In genomic region chr11:449889-450808, GRCh38 we compare ENCODE assay signal across 1 cellular context.
A peak's percentile ranks its signal among the peaks of the same experiment; 100 is the strongest.
TF ChIP-seq lines count a peak whose summit lies in the region.

Gene PTDSS2, plus strand, starts transcription at chr11:450279. Its CDS starts 177 bp downstream, at chr11:450456.

TF ChIP-seq in HepG2, 621 proteins besides CTCF, POLR2A, EP300 and RAD21 (continued from another document and continues in another):
- TF ChIP-seq ZGPAT (CRISPR knock-in tag; IDR thresholded peaks at IDR 0.05) (peak; percentile 86), ZNF280D (CRISPR knock-in tag; IDR thresholded peaks at IDR 0.05) (no peak), ELF3 (CRISPR knock-in tag; IDR thresholded peaks at IDR 0.05) (peak; percentile 66), ZFY (CRISPR knock-in tag; IDR thresholded peaks at IDR 0.05) (peak; percentile 99), ZC3H4 (CRISPR knock-in tag; IDR thresholded peaks at IDR 0.05; ENCODE audit: borderline replicate concordance) (0 out of 2 replicates have a peak, but pooled peaks have one; percentile 60), KLF6 (CRISPR knock-in tag; IDR thresholded peaks at IDR 0.05) (no peak), NR2F1 (CRISPR knock-in tag; IDR thresholded peaks at IDR 0.05) (0 out of 4 replicates have a peak, but pooled peaks have one; percentile 10 to 30), ZNF777 (CRISPR knock-in tag; IDR thresholded peaks at IDR 0.05) (peak; percentile 78), ZNF740 (CRISPR knock-in tag; IDR thresholded peaks at IDR 0.05) (no peak), ZNF775 (CRISPR knock-in tag; IDR thresholded peaks at IDR 0.05; ENCODE audit: borderline replicate concordance) (no peak), ZNF136 (CRISPR knock-in tag; IDR thresholded peaks at IDR 0.05; ENCODE audit: low read depth) (peak; percentile 59; the same call in 1 of the 2 replicates), KAT7 (CRISPR knock-in tag; IDR thresholded peaks at IDR 0.05; ENCODE audit: borderline replicate concordance) (no peak; the same call in 1 of the 2 replicates), HNF4A (CRISPR knock-in tag; IDR thresholded peaks at IDR 0.05) (peak; percentile 19; the same call in 1 of the 2 replicates), PHF8 (CRISPR knock-in tag; IDR thresholded peaks at IDR 0.05) (peak; percentile 79), ZNF232 (CRISPR knock-in tag; IDR thresholded peaks at IDR 0.05; ENCODE audit: borderline replicate concordance) (no peak), ZSCAN9 (CRISPR knock-in tag; IDR thresholded peaks at IDR 0.05; ENCODE audit: borderline replicate concordance) (peak; percentile 88; the same call in 1 of the 2 replicates), ARID5B (CRISPR knock-in tag; IDR thresholded peaks at IDR 0.05) (0 out of 2 replicates have a peak, but pooled peaks have one; percentile 22), ZNF563 (CRISPR knock-in tag; IDR thresholded peaks at IDR 0.05) (peak; percentile 75), SALL2 (CRISPR knock-in tag; IDR thresholded peaks at IDR 0.05) (peak; percentile 90), ZNF430 (CRISPR knock-in tag; IDR thresholded peaks at IDR 0.05) (no peak), ZNF761 (CRISPR knock-in tag; conservative IDR thresholded peaks at IDR 0.05) (no peak), ZHX2 (IDR thresholded peaks at IDR 0.05; ENCODE audit: low read depth) (peak; percentile 73; the same call in 1 of the 2 replicates), ZHX2 (CRISPR knock-in tag; IDR thresholded peaks at IDR 0.05; ENCODE audit: borderline replicate concordance) (no peak; the same call in 1 of the 2 replicates), ZNF547 (CRISPR knock-in tag; IDR thresholded peaks at IDR 0.05) (peak; percentile 86), TRAFD1 (CRISPR knock-in tag; IDR thresholded peaks at IDR 0.05; ENCODE audit: borderline replicate concordance) (0 out of 2 replicates have a peak, but pooled peaks have one; percentile 61), MIER3 (CRISPR knock-in tag; IDR thresholded peaks at IDR 0.05; ENCODE audit: borderline replicate concordance) (peak; percentile 88; the same call in 1 of the 2 replicates), ZNF205 (CRISPR knock-in tag; IDR thresholded peaks at IDR 0.05) (0 out of 2 replicates have a peak, but pooled peaks have one; percentile 52), POLR2G (IDR thresholded peaks at IDR 0.05; ENCODE audit: low read depth, low read length) (peak; percentile 76), ZNF839 (CRISPR knock-in tag; IDR thresholded peaks at IDR 0.05; ENCODE audit: borderline replicate concordance) (0 out of 2 replicates have a peak, but pooled peaks have one; percentile 45), NFKBIZ (CRISPR knock-in tag; IDR thresholded peaks at IDR 0.05) (peak; percentile 73; the same call in 1 of the 2 replicates), SPEN (CRISPR knock-in tag; IDR thresholded peaks at IDR 0.05; ENCODE audit: low read depth) (peak; percentile 92), ZNF883 (CRISPR knock-in tag; IDR thresholded peaks at IDR 0.05; ENCODE audit: not compliant biosample characterization) (peak; percentile 21), HDAC2 (CRISPR knock-in tag; IDR thresholded peaks at IDR 0.05) (peak; percentile 88), TFDP1 (CRISPR knock-in tag; IDR thresholded peaks at IDR 0.05; ENCODE audit: borderline replicate concordance) (peak; percentile 82), ZBTB49 (CRISPR knock-in tag; IDR thresholded peaks at IDR 0.05; ENCODE audit: borderline replicate concordance) (0 out of 2 replicates have a peak, but pooled peaks have one; percentile 25), ZNF558 (CRISPR knock-in tag; IDR thresholded peaks at IDR 0.05; ENCODE audit: borderline replicate concordance) (0 out of 2 replicates have a peak, but pooled peaks have one; percentile 18), POLR2AphosphoS5 (IDR thresholded peaks at IDR 0.05; ENCODE audit: low read depth, low read length) (peak; percentile 70), ATF3 (CRISPR knock-in tag; IDR thresholded peaks at IDR 0.05) (peak; percentile 17; the same call in 1 of the 2 replicates), RCOR2 (CRISPR knock-in tag; IDR thresholded peaks at IDR 0.05) (no peak)
